ENCODE assay signal across 1 cellular context in the genomic region with DNA sequence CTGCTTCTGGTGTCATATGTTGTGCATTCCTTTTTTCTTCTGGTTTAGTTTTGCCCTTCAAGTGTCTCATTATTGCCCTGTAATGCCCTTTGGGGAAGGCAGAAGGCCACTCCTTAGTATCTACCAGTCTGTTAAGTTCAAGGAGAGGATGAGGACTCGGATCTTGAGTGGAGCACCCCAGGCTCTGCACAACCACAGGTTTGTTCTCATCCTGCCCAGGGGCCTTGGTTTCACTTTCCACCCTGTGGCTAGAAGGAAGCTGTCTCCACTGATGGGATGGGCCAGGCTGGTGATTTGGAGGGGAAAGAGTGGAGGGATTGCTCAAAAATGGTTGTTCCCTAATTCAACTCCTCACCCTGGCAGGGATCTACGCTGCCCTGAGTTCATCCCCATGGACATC.
TF ChIP-seq lines count a peak whose summit lies in the region.

No MANE protein-coding gene starts in this region.

TF ChIP-seq in IMR-90, 13 proteins besides CTCF, POLR2A, EP300 and RAD21:
- TF ChIP-seq NFE2L2 (IDR thresholded peaks at IDR 0.05; ENCODE audit: low read depth, low read length) (no peak), MAZ (IDR thresholded peaks at IDR 0.05; ENCODE audit: borderline replicate concordance, low read depth, low read length) (no peak), MAFK (IDR thresholded peaks at IDR 0.05; ENCODE audit: low read depth, low read length) (no peak), CEBPB (IDR thresholded peaks at IDR 0.05; ENCODE audit: low read depth, low read length) (no peak), BHLHE40 (IDR thresholded peaks at IDR 0.05; ENCODE audit: low read depth, low read length) (no peak), SMC3 (IDR thresholded peaks at IDR 0.05; ENCODE audit: low read depth, low read length) (no peak), USF2 (IDR thresholded peaks at IDR 0.05; ENCODE audit: low read depth, low read length) (no peak), RFX5 (IDR thresholded peaks at IDR 0.05; ENCODE audit: low read depth, low read length) (no peak), ELK1 (IDR thresholded peaks at IDR 0.05; ENCODE audit: borderline replicate concordance, low read depth, low read length) (no peak), CHD1 (IDR thresholded peaks at IDR 0.05; ENCODE audit: low read depth, low read length) (no peak)
